ENCODE assay signal across 17 cellular contexts in genomic region chr2:212712991-212713390, GRCh38.
"Had no signal": no experiment of that assay in that cellular context is flagged by ENCODE, and none has a peak within 500 bp of the region (broad histone marks: within the 10 kb centered on the region; RNA-seq: fewer than 3 reads in every experiment).

No MANE protein-coding gene starts in this region.

- H3K4me3 Mint-ChIP-seq: activated T-cell treated with anti-CD3 and anti-CD28 coated beads, Interleukin-2, amount 50 U/mL, for 24 hours; neural crest cell; T-helper 17 cell had no signal

- H3K27ac Mint-ChIP-seq: activated naive CD4-positive, alpha-beta T cell treated with anti-CD3 and anti-CD28 coated beads, Interleukin-2, amount 50 U/mL, for 72 hours; activated T-cell treated with anti-CD3 and anti-CD28 coated beads, Interleukin-2, amount 50 U/mL, for 24 hours; T-helper 17 cell had no signal

- H3K27ac ChIP-seq: colonic mucosa, gastroesophageal sphincter, ovary, testis, uterus had no signal

- H3K27me3 Mint-ChIP-seq: activated T-cell treated with anti-CD3 and anti-CD28 coated beads, Interleukin-2, amount 50 U/mL, for 24 hours; T-helper 17 cell had no signal

- H3K36me3 ChIP-seq: colonic mucosa, gastroesophageal sphincter, ovary, uterus had no signal

- H3K4me3 ChIP-seq: colonic mucosa, gastroesophageal sphincter, ovary, testis, uterus had no signal

- H3K9me3 ChIP-seq: colonic mucosa, gastroesophageal sphincter, ovary, testis, uterus had no signal

- H3K4me1 ChIP-seq: colonic mucosa, gastroesophageal sphincter, uterus had no signal

- DNase-seq: activated CD4-positive, alpha-beta T cell treated with anti-CD3 and anti-CD28 coated beads, Interleukin-2, amount 50 U/mL, for 1 hour; activated CD4-positive, CD25-positive, alpha-beta regulatory T cell; activated effector memory CD4-positive, alpha-beta T cell treated with Interleukin-2 at 50 U/mL for 16 hours; activated T-cell treated with anti-CD3 and anti-CD28 coated beads, Interleukin-2, amount 50 U/mL, for 24 hours; colonic mucosa; kidney; left ventricle myocardium superior; ovary; stimulated activated CD4-positive, alpha-beta T cell treated with anti-CD3 and anti-CD28 coated beads, Interleukin-4, amount 100 ng/mL, for 1 hour; stimulated activated CD8-positive, alpha-beta memory T cell treated with anti-CD3 and anti-CD28 coated beads, Interleukin-4, amount 100 ng/mL, for 48 hours; stimulated activated naive CD8-positive, alpha-beta T cell treated with anti-CD3 and anti-CD28 coated beads, Interleukin-15, Interleukin-2, amounts not matched to agents 100 U/mL and 50 U/mL, for 24 hours; T-helper 17 cell; testis; uterus had no signal

- H3K27me3 ChIP-seq: colonic mucosa, gastroesophageal sphincter, ovary, testis, uterus had no signal

- ATAC-seq: activated naive CD4-positive, alpha-beta T cell treated with anti-CD3 and anti-CD28 coated beads, Interleukin-2, amount 50 U/mL, for 72 hours; gastroesophageal sphincter; stimulated activated naive CD8-positive, alpha-beta T cell treated with anti-CD3 and anti-CD28 coated beads, Interleukin-15, Interleukin-2, amounts not matched to agents 100 U/mL and 50 U/mL, for 24 hours; T-helper 17 cell had no signal

- H3K9me3 Mint-ChIP-seq: activated T-cell treated with anti-CD3 and anti-CD28 coated beads, Interleukin-2, amount 50 U/mL, for 24 hours had no signal

- H3K4me1 Mint-ChIP-seq: T-helper 17 cell had no signal
